ENCODE assay signal across 9 cellular contexts in genomic region chr10:5551531-5552375, GRCh38. TPM values are rescaled to one million over a fixed set of nuclear protein-coding genes. Genes with fewer than 3 reads are reported as not detected.
DNase-seq lines count a peak whose midpoint lies in the region; ATAC-seq and TF ChIP-seq lines count a peak whose summit lies in the region.
"Had no signal": no experiment of that assay in that cellular context is flagged by ENCODE, and none has a peak within 500 bp of the region (broad histone marks: within the 10 kb centered on the region; RNA-seq: fewer than 3 reads in every experiment).

No MANE protein-coding gene starts in this region.

- no peaks in the 10 kb centered on the region for H3K9me3 ChIP-seq in CD4-positive, alpha-beta memory T cell (ENCODE audit: control insufficient read depth in 1 of 2, low read length in 2 of 2)
- no peaks in the 10 kb centered on the region for H3K9me3 ChIP-seq in Loucy (ENCODE audit: insufficient read depth, low read depth, low read length)
- H3K9me3 ChIP-seq in endodermal cell (ENCODE audit: control insufficient read depth, low read length): no peaks in the 10 kb centered on the region

- H3K4me1 Mint-ChIP-seq in CD4-positive, alpha-beta memory T cell: peaks cover 14 to 40% (median 30%) of the 10 kb centered on the region in 4 donors
- H3K4me1 Mint-ChIP-seq in progenitor cell of endocrine pancreas (ENCODE audit: low read depth) (peaks cover 27% of the 10 kb centered on the region), endodermal cell (peaks cover 16% of the 10 kb centered on the region)

- no peaks in the 10 kb centered on the region for H3K9me2 ChIP-seq in Loucy (replicated peaks; ENCODE audit: low read depth, low read length)

- no peaks in the 10 kb centered on the region for H3K79me2 ChIP-seq in Loucy (ENCODE audit: insufficient read depth, low read length)

- peaks cover 49% of the 10 kb centered on the region for H3K4me1 ChIP-seq in CD4-positive, alpha-beta memory T cell (ENCODE audit: insufficient read depth, low read length)
- H3K4me1 ChIP-seq in Loucy (ENCODE audit: insufficient read depth, low read length, poor library complexity, severe bottlenecking): peaks cover 55% of the 10 kb centered on the region
- no peaks in the 10 kb centered on the region for H3K4me1 ChIP-seq in endodermal cell (ENCODE audit: control insufficient read depth, insufficient read depth, low read length)

- peak overlapping the region; percentile 29; the same call in 1 of the 2 replicates for H2AFZ ChIP-seq in Loucy (ENCODE audit: low read length)

- peak overlapping the region; percentile 42 to 90 (median 77) for H3K27ac Mint-ChIP-seq in CD4-positive, alpha-beta memory T cell
- H3K27ac Mint-ChIP-seq in progenitor cell of endocrine pancreas (peak overlapping the region; percentile 35), endodermal cell (no peak overlapping the region)

- H3K9me3 Mint-ChIP-seq in CD4-positive, alpha-beta memory T cell: peaks cover 0 to 2% (median 0%) of the 10 kb centered on the region in 8 donors
- no peaks in the 10 kb centered on the region for H3K9me3 Mint-ChIP-seq in progenitor cell of endocrine pancreas (ENCODE audit: low read depth)
- no peaks in the 10 kb centered on the region for H3K9me3 Mint-ChIP-seq in endodermal cell
- H3K9me3 Mint-ChIP-seq: neural crest cell had no signal

- 87 to 97% methylated on average over 10 to 15 of the region's 15 CpGs for WGBS in endodermal cell (ENCODE audit: insufficient coverage in 1 of 2, insufficient read length in 1 of 2), 2 experiments

- peak overlapping the region; percentile 59 for H3K4me2 ChIP-seq in Loucy (ENCODE audit: low read depth, low read length, poor library complexity, severe bottlenecking)

- H3K36me3 Mint-ChIP-seq in CD4-positive, alpha-beta memory T cell: no peaks in the 10 kb centered on the region
- H3K36me3 Mint-ChIP-seq in progenitor cell of endocrine pancreas (ENCODE audit: insufficient read depth): no peaks in the 10 kb centered on the region
- H3K36me3 Mint-ChIP-seq in endodermal cell (ENCODE audit: low read depth): no peaks in the 10 kb centered on the region

- no peaks in the 10 kb centered on the region for H4K20me1 ChIP-seq in Loucy (ENCODE audit: insufficient read depth, low read length, poor library complexity, severe bottlenecking)

- no peaks in the 10 kb centered on the region for H3K36me3 ChIP-seq in CD4-positive, alpha-beta memory T cell (ENCODE audit: insufficient read depth, low read length)
- no peaks in the 10 kb centered on the region for H3K36me3 ChIP-seq in Loucy (ENCODE audit: insufficient read depth, low read length)
- no peaks in the 10 kb centered on the region for H3K36me3 ChIP-seq in endodermal cell (ENCODE audit: control insufficient read depth, insufficient read depth, low read length)

- no peaks in the 10 kb centered on the region for H3F3A ChIP-seq in Loucy (ENCODE audit: low read depth)

- peaks cover 0 to 4% of the 10 kb centered on the region in 2 donors for H3K27me3 Mint-ChIP-seq in CD4-positive, alpha-beta memory T cell
- H3K27me3 Mint-ChIP-seq in progenitor cell of endocrine pancreas (peaks cover 12% of the 10 kb centered on the region), endodermal cell (ENCODE audit: insufficient read depth) (no peaks in the 10 kb centered on the region)

- TF ChIP-seq CTCF in Loucy (conservative IDR thresholded peaks at IDR 0.05; ENCODE audit: low read length) (no peak), progenitor cell of endocrine pancreas (IDR thresholded peaks at IDR 0.05; ENCODE audit: unreplicated experiment) (no peak), endodermal cell (conservative IDR thresholded peaks at IDR 0.05) (no peak)

- no peak for DNase-seq in CD4-positive, alpha-beta memory T cell
- DNase-seq in activated naive CD4-positive, alpha-beta T cell treated with Interleukin-2 at 50 U/mL for 16 hours: peak; percentile 66
- DNase-seq in progenitor cell of endocrine pancreas (ENCODE audit: low spot score, unreplicated experiment) (no peak), endodermal cell (no peak), T-helper 9 cell (no peak), NCI-H1417 treated with DMSO at 0.1 percent for 48 hours (lab: John Stamatoyannopoulos, UW) (no peak)

- POLR2A ChIA-PET in CD4-positive, alpha-beta memory T cell (lab: Charles Lee; ENCODE audit: partially characterized antibody): interaction anchor here (1.0 to 2.7 kb wide), 2 partner anchors 13 kb away, joined by 3 to 21 read pairs; no protein-coding TSS in a partner anchor

- ATAC-seq in HG03520 (IDR thresholded peaks at IDR 0.05; ENCODE audit: unreplicated experiment): no peak

- H3K27me3 ChIP-seq in CD4-positive, alpha-beta memory T cell (ENCODE audit: insufficient read depth, low read length): no peaks in the 10 kb centered on the region
- H3K27me3 ChIP-seq in Loucy (ENCODE audit: insufficient read depth, low read length, poor library complexity, severe bottlenecking) (no peaks in the 10 kb centered on the region), endodermal cell (ENCODE audit: control insufficient read depth, insufficient read depth, low read length, poor library complexity, severe bottlenecking) (no peaks in the 10 kb centered on the region)

- intact Hi-C loops in CD4-positive, alpha-beta memory T cell (cut with micrococcal nuclease): no loop called here

- H3K9ac ChIP-seq in Loucy (ENCODE audit: low read depth, low read length, poor library complexity, severe bottlenecking) (peak overlapping the region; percentile 49), endodermal cell (ENCODE audit: extremely low read depth, low read length, poor library complexity, severe bottlenecking) (no peak overlapping the region)

- no peak overlapping the region for H3K27ac ChIP-seq in CD4-positive, alpha-beta memory T cell (ENCODE audit: low read depth, low read length)
- H3K27ac ChIP-seq in endodermal cell (ENCODE audit: low read depth, low read length): no peak overlapping the region

- CTCF ChIA-PET in CD4-positive, alpha-beta memory T cell (lab: Charles Lee; ENCODE audit: partially characterized antibody): interaction anchor here (0.9 to 1.0 kb wide), 2 partner anchors 12 to 111 kb away, joined by 3 read pairs; no protein-coding TSS in a partner anchor

- peak overlapping the region; percentile 42 to 75 (median 62) for H3K4me3 Mint-ChIP-seq in CD4-positive, alpha-beta memory T cell
- H3K4me3 Mint-ChIP-seq in progenitor cell of endocrine pancreas (ENCODE audit: low read depth) (no peak overlapping the region), endodermal cell (no peak overlapping the region)
- H3K4me3 Mint-ChIP-seq: neural crest cell had no signal

- H3K4me3 ChIP-seq in CD4-positive, alpha-beta memory T cell (ENCODE audit: low read length in 2 of 2): no peak overlapping the region
- no peak overlapping the region for H3K4me3 ChIP-seq in Loucy (ENCODE audit: low read length, poor library complexity, severe bottlenecking)
- H3K4me3 ChIP-seq in endodermal cell (ENCODE audit: low read length): no peak overlapping the region

RNA-seq across cellular contexts. Expression of gene CALML3, which starts 27.0 kb away (rescaled TPM):
- not detected for total RNA-seq in CD4-positive, alpha-beta memory T cell
- not detected for polyA plus RNA-seq in CD4-positive, alpha-beta memory T cell
- total RNA-seq in progenitor cell of endocrine pancreas (not detected in 2 replicates), endodermal cell (not detected)
- polyA plus RNA-seq in endodermal cell (2013, experiment 1 of 2): not detected
- not detected for polyA plus RNA-seq in endodermal cell (2013, experiment 2 of 2)
- total RNA-seq: neural crest cell had no signal

RNA-seq across cellular contexts. Expression of gene CALML5, which starts 52.4 kb away (rescaled TPM):
- total RNA-seq in CD4-positive, alpha-beta memory T cell: not detected
- not detected for polyA plus RNA-seq in CD4-positive, alpha-beta memory T cell
- total RNA-seq in progenitor cell of endocrine pancreas (not detected in 2 replicates), endodermal cell (not detected)
- not detected for polyA plus RNA-seq in endodermal cell (2013, experiment 1 of 2)
- polyA plus RNA-seq in endodermal cell (2013, experiment 2 of 2): not detected
- total RNA-seq: neural crest cell had no signal

Comparison
In these comparisons a context has a peak if more than half of its experiments do, and no peak if none do; other contexts are left out.
1. H3K4me3 Mint-ChIP-seq: peak in CD4-positive, alpha-beta memory T cell (8 of 8); none in progenitor cell of endocrine pancreas (single experiment) and endodermal cell (single experiment).